30 cellular contexts compared by ENCODE assay signal in genomic region chr12:39627914-39628313, GRCh38. TPM values are rescaled to one million over a fixed set of nuclear protein-coding genes. Genes with fewer than 3 reads are reported as not detected.
DNase-seq lines count a peak whose midpoint lies in the region; ATAC-seq, FAIRE-seq and TF ChIP-seq lines count a peak whose summit lies in the region.
"Had no signal": no experiment of that assay in that cellular context is flagged by ENCODE, and none has a peak within 500 bp of the region (broad histone marks: within the 10 kb centered on the region; RNA-seq: fewer than 3 reads in every experiment).

No MANE protein-coding gene starts in this region.

- intact Hi-C loops in activated CD4-positive, alpha-beta T cell treated with anti-CD3 and anti-CD28 coated beads, Interleukin-2, amount 10 ng/mL, durations not matched to agents 24 days and 14 days (cut with micrococcal nuclease): loop anchor here (1.0 to 10.0 kb wide), 4 partner anchors 8 to 517 kb away; no protein-coding TSS in a partner anchor
- intact Hi-C loops in heart left ventricle (cut with DNase I): loop anchor here in 1 of 10 donors (10.0 kb wide), 1 partner anchor 597 kb away; the partner anchor contains the start of gene LRRK2

- H3K9ac ChIP-seq in neural progenitor cell: no peak overlapping the region

- peaks cover 3% of the 10 kb centered on the region for H3K9me3 Mint-ChIP-seq in activated CD4-positive, alpha-beta T cell treated with anti-CD3 and anti-CD28 coated beads, Interleukin-2, amount 10 ng/mL, durations not matched to agents 24 days and 14 days
- no peaks in the 10 kb centered on the region for H3K9me3 Mint-ChIP-seq in CD8-positive, alpha-beta memory T cell
- no peaks in the 10 kb centered on the region for H3K9me3 Mint-ChIP-seq in activated T-helper 17 cell treated with anti-CD3 and anti-CD28 coated beads, Interleukin-2, amount 50 U/mL, for 72 hours
- no peaks in the 10 kb centered on the region for H3K9me3 Mint-ChIP-seq in neural progenitor cell

- no peaks in the 10 kb centered on the region for H3K36me3 ChIP-seq in CD8-positive, alpha-beta memory T cell (ENCODE audit: insufficient read depth, low read length)
- H3K36me3 ChIP-seq in neural progenitor cell (no peaks in the 10 kb centered on the region), heart left ventricle (no peaks in the 10 kb centered on the region)
- H3K36me3 ChIP-seq: tibial artery had no signal

- no peaks in the 10 kb centered on the region for H3K79me2 ChIP-seq in neural progenitor cell (ENCODE audit: low read depth)

- CTCF ChIA-PET in CD8-positive, alpha-beta memory T cell (lab: Charles Lee): interaction anchor here (1.3 to 2.1 kb wide), 2 partner anchors 8 to 42 kb away, joined by 3 to 10 read pairs; partner anchors contain the start of gene ABCD2

- H3K4me3 ChIP-seq in CD8-positive, alpha-beta memory T cell (ENCODE audit: low read length): peak overlapping the region; percentile 8
- no peak overlapping the region for H3K4me3 ChIP-seq in neural progenitor cell
- no peak overlapping the region for H3K4me3 ChIP-seq in heart left ventricle
- H3K4me3 ChIP-seq: skin epidermis, tibial artery had no signal

- H3K27me3 ChIP-seq in CD8-positive, alpha-beta memory T cell (ENCODE audit: insufficient read depth, low read length, poor library complexity, severe bottlenecking): no peaks in the 10 kb centered on the region
- H3K27me3 ChIP-seq in neural progenitor cell (no peaks in the 10 kb centered on the region), heart left ventricle (no peaks in the 10 kb centered on the region)
- H3K27me3 ChIP-seq: tibial artery had no signal

- DNase-seq in activated CD4-positive, alpha-beta T cell treated with anti-CD3 and anti-CD28 coated beads, Interleukin-2, amount 10 ng/mL, durations not matched to agents 24 days and 14 days: peak; percentile 71
- DNase-seq in activated CD4-positive, alpha-beta T cell treated with anti-CD3 and anti-CD28 coated beads, Interleukin-2, amount 50 U/mL, for 1 hour: no peak
- no peak for DNase-seq in CD8-positive, alpha-beta memory T cell
- DNase-seq in neural progenitor cell (ENCODE audit: low spot score) (no peak), amygdala (lab: John Stamatoyannopoulos, UW) (no peak), heart left ventricle (no peak), D721Med (ENCODE audit: insufficient read length, low spot score) (no peak)
- DNase-seq: 8988T; Caco-2; central memory CD4-positive, alpha-beta T cell; glutamatergic neuron; IMR-90; mammary epithelial cell; NCI-H1417 treated with DMSO at 0.1 percent for 48 hours; NCI-H2107; NCI-H510A; NK-92 treated with Interleukin-12 subunit alpha and Interleukin-12 subunit beta, amount 100 ng/mL, for 24 hours; nucleus accumbens; stimulated activated CD4-positive, alpha-beta T cell treated with anti-CD3 and anti-CD28 coated beads, Interleukin-1b, Interleukin-23, amount 100 ng/mL, for 48 hours; tibial artery had no signal

- no peaks in the 10 kb centered on the region for H4K20me1 ChIP-seq in neural progenitor cell (ENCODE audit: low read depth)

- no peak for FAIRE-seq in D721Med (lab: Jason Lieb, UNC)
- FAIRE-seq: astrocyte, endothelial cell of umbilical vein, H1 had no signal

- peak overlapping the region; percentile 86 for H3K27ac Mint-ChIP-seq in activated CD4-positive, alpha-beta T cell treated with anti-CD3 and anti-CD28 coated beads, Interleukin-2, amount 10 ng/mL, durations not matched to agents 24 days and 14 days
- H3K27ac Mint-ChIP-seq in CD8-positive, alpha-beta memory T cell: peak overlapping the region in 7 of 8 donors; percentile 18 to 92 (median 70)
- H3K27ac Mint-ChIP-seq in activated T-helper 17 cell treated with anti-CD3 and anti-CD28 coated beads, Interleukin-2, amount 50 U/mL, for 72 hours: peak overlapping the region; percentile 89
- no peak overlapping the region for H3K27ac Mint-ChIP-seq in neural progenitor cell

- POLR2A ChIA-PET in CD8-positive, alpha-beta memory T cell (lab: Charles Lee): interaction anchor here (2.2 kb wide), 1 partner anchor 8 kb away, joined by 18 read pairs; the partner anchor contains the start of gene ABCD2

- peaks cover 47% of the 10 kb centered on the region for H3K4me1 ChIP-seq in CD8-positive, alpha-beta memory T cell (ENCODE audit: insufficient read depth, low read length)
- no peaks in the 10 kb centered on the region for H3K4me1 ChIP-seq in neural progenitor cell
- H3K4me1 ChIP-seq in heart left ventricle: peaks cover 0 to 14% (median 0%) of the 10 kb centered on the region in 12 donors
- H3K4me1 ChIP-seq: Caco-2 had no signal

- TF ChIP-seq CTCF in neural progenitor cell (IDR thresholded peaks at IDR 0.05) (no peak), heart left ventricle (IDR thresholded peaks at IDR 0.05) (no peak), D721Med (IDR thresholded peaks at IDR 0.05; ENCODE audit: insufficient read depth, missing control alignments) (no peak)

- H3K27me3 Mint-ChIP-seq in activated CD4-positive, alpha-beta T cell treated with anti-CD3 and anti-CD28 coated beads, Interleukin-2, amount 10 ng/mL, durations not matched to agents 24 days and 14 days: no peaks in the 10 kb centered on the region
- H3K27me3 Mint-ChIP-seq in CD8-positive, alpha-beta memory T cell: no peaks in the 10 kb centered on the region
- no peaks in the 10 kb centered on the region for H3K27me3 Mint-ChIP-seq in activated T-helper 17 cell treated with anti-CD3 and anti-CD28 coated beads, Interleukin-2, amount 50 U/mL, for 72 hours
- H3K27me3 Mint-ChIP-seq in neural progenitor cell (ENCODE audit: insufficient read depth, low read depth): no peaks in the 10 kb centered on the region

- H3K4me3 Mint-ChIP-seq in activated CD4-positive, alpha-beta T cell treated with anti-CD3 and anti-CD28 coated beads, Interleukin-2, amount 10 ng/mL, durations not matched to agents 24 days and 14 days: peak overlapping the region; percentile 47
- peak overlapping the region in 5 of 7 donors; percentile 0 to 56 (median 50) for H3K4me3 Mint-ChIP-seq in CD8-positive, alpha-beta memory T cell
- peak overlapping the region; percentile 76 for H3K4me3 Mint-ChIP-seq in activated T-helper 17 cell treated with anti-CD3 and anti-CD28 coated beads, Interleukin-2, amount 50 U/mL, for 72 hours
- H3K4me3 Mint-ChIP-seq in neural progenitor cell: no peak overlapping the region

- no peak overlapping the region for H3K27ac ChIP-seq in CD8-positive, alpha-beta memory T cell (ENCODE audit: low read depth, low read length)
- H3K27ac ChIP-seq in neural progenitor cell (no peak overlapping the region), heart left ventricle (no peak overlapping the region)
- H3K27ac ChIP-seq: HL-60 had no signal

- no peak for TF ChIP-seq POLR2A in heart left ventricle (IDR thresholded peaks at IDR 0.05)

- no peaks in the 10 kb centered on the region for H3F3A ChIP-seq in neural progenitor cell (ENCODE audit: low read depth)

- H3K9me3 ChIP-seq in CD8-positive, alpha-beta memory T cell (ENCODE audit: low read length): no peaks in the 10 kb centered on the region
- H3K9me3 ChIP-seq in neural progenitor cell (ENCODE audit: low read depth): no peaks in the 10 kb centered on the region
- H3K9me3 ChIP-seq in heart left ventricle: no peaks in the 10 kb centered on the region
- H3K9me3 ChIP-seq: Caco-2, tibial artery had no signal

- H2AFZ ChIP-seq in neural progenitor cell (replicated peaks): peak overlapping the region; percentile 15

- peaks cover 14% of the 10 kb centered on the region for H3K36me3 Mint-ChIP-seq in activated CD4-positive, alpha-beta T cell treated with anti-CD3 and anti-CD28 coated beads, Interleukin-2, amount 10 ng/mL, durations not matched to agents 24 days and 14 days (ENCODE audit: low read depth)
- H3K36me3 Mint-ChIP-seq in CD8-positive, alpha-beta memory T cell: peaks cover 0 to 8% (median 5%) of the 10 kb centered on the region in 3 donors
- H3K36me3 Mint-ChIP-seq in activated T-helper 17 cell treated with anti-CD3 and anti-CD28 coated beads, Interleukin-2, amount 50 U/mL, for 72 hours (ENCODE audit: low read depth): no peaks in the 10 kb centered on the region
- H3K36me3 Mint-ChIP-seq in neural progenitor cell: no peaks in the 10 kb centered on the region

- 87 to 100% (median 91%) methylated on average over 1 of the region's 1 CpG for WGBS in heart left ventricle, 4 donors

- H3K4me2 ChIP-seq in neural progenitor cell: no peak overlapping the region

- peaks cover 42% of the 10 kb centered on the region for H3K4me1 Mint-ChIP-seq in activated CD4-positive, alpha-beta T cell treated with anti-CD3 and anti-CD28 coated beads, Interleukin-2, amount 10 ng/mL, durations not matched to agents 24 days and 14 days
- peaks cover 45 to 72% (median 61%) of the 10 kb centered on the region in 3 donors for H3K4me1 Mint-ChIP-seq in CD8-positive, alpha-beta memory T cell
- peaks cover 27% of the 10 kb centered on the region for H3K4me1 Mint-ChIP-seq in activated T-helper 17 cell treated with anti-CD3 and anti-CD28 coated beads, Interleukin-2, amount 50 U/mL, for 72 hours
- no peaks in the 10 kb centered on the region for H3K4me1 Mint-ChIP-seq in neural progenitor cell

- peak; percentile 71 for ATAC-seq in activated T-helper 17 cell treated with anti-CD3 and anti-CD28 coated beads, Interleukin-2, amount 50 U/mL, for 72 hours (replicated peaks)
- no peak for ATAC-seq in heart left ventricle
- ATAC-seq: Panc1 had no signal

RNA-seq across cellular contexts. Expression of gene ABCD2, which starts 8.3 kb away (rescaled TPM):
- total RNA-seq in activated CD4-positive, alpha-beta T cell treated with anti-CD3 and anti-CD28 coated beads, Interleukin-2, amount 10 ng/mL, durations not matched to agents 24 days and 14 days: 7.0 and 7.4 TPM in 2 replicates
- total RNA-seq in CD8-positive, alpha-beta memory T cell: 1 to 10 TPM; 4.5 to 5.0 TPM
- 8.7 TPM for polyA plus RNA-seq in CD8-positive, alpha-beta memory T cell
- 1 to 10 TPM; 3.3 to 3.4 TPM for total RNA-seq in activated T-helper 17 cell treated with anti-CD3 and anti-CD28 coated beads, Interleukin-2, amount 50 U/mL, for 72 hours
- total RNA-seq in neural progenitor cell (ENCODE audit: low replicate concordance) (0.04 TPM in 1 of 2 replicates, not detected in the other), heart left ventricle (1 to 10 TPM; 3.4 to 8.6 (median 6.7) TPM)
- polyA plus RNA-seq in heart left ventricle: 1 to 10 TPM in 1 of 2 donors, under 1 TPM in 1; 0.39 to 1.4 TPM
- total RNA-seq: Caco-2, dermis microvascular lymphatic vessel endothelial cell, endothelial cell of umbilical vein, H1, IMR-90, M059J, pulmonary artery endothelial cell had no signal
- polyA plus RNA-seq: endothelial cell of umbilical vein, H1, IMR-90 had no signal
